8 cellular contexts compared by ENCODE assay signal in the genomic region with DNA sequence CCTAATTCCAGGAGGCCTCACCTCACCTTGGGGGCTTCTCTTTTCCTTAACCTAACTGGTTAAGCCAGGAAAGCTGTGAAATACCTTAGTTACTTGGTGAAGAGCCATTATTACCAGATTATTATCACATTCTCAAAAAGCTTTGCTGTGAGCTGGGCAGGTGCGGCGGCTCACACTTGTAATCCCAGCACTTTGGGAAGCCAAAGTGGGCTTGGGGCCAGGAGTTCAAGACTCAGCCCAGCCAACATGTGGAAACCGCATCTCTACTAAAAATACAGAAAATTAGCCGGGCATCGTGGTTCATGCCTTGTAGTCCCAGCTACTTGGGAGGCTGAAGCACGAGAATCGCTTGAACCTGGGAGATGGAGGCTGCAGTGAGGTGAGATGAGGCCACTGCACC.
A peak's percentile ranks its signal among the peaks of the same experiment; 100 is the strongest.
DNase-seq lines count a peak whose midpoint lies in the region; ATAC-seq and TF ChIP-seq lines count a peak whose summit lies in the region.

No MANE protein-coding gene starts in this region.

- H3K4me1 ChIP-seq in liver (ENCODE audit: control insufficient read depth in 4 of 4, insufficient read depth in 4 of 4, low read length in 3 of 4) (peaks cover 0 to 5% (median 0%) of the 10 kb centered on the region in 4 donors), tibial nerve (peaks cover 0 to 26% (median 15%) of the 10 kb centered on the region in 4 donors)

- no peaks in the 10 kb centered on the region for H3K27me3 ChIP-seq in liver (ENCODE audit: control insufficient read depth in 4 of 4, insufficient read depth in 4 of 4, low read length in 3 of 4)
- H3K27me3 ChIP-seq in tibial nerve = no peaks in the 10 kb centered on the region

- intact Hi-C loops in activated CD8-positive, alpha-beta T cell treated with anti-CD3 and anti-CD28 coated beads for 36 hours (cut with micrococcal nuclease) = no loop called here
- intact Hi-C loops in activated T-helper 1 cell treated with anti-CD3 and anti-CD28 coated beads, Interleukin-12 subunit alpha, Interleukin-12 subunit beta, Interleukin-2, Interleukin-4 antibody, amounts not matched to agents 30 ng/mL and 10 ng/mL and 1 ng/mL, durations not matched to agents 14 hours and 24 hours and 36 hours (cut with micrococcal nuclease) = loop anchor here (1.0 kb wide), 1 partner anchor 12 kb away; no protein-coding TSS in a partner anchor

- H3K36me3 ChIP-seq in liver (ENCODE audit: control insufficient read depth in 4 of 4, insufficient read depth in 3 of 4, low read depth in 1 of 4, low read length in 3 of 4) (no peaks in the 10 kb centered on the region), tibial nerve (no peaks in the 10 kb centered on the region)

- POLR2A ChIA-PET in activated CD8-positive, alpha-beta T cell treated with anti-CD3 and anti-CD28 coated beads for 36 hours (lab: Charles Lee) = interaction anchor here (1.0 kb wide), 1 partner anchor 102 kb away, joined by 4 read pairs; a partner anchor contains a TSS
- POLR2A ChIA-PET in activated CD8-positive, alpha-beta T cell treated with anti-CD3 and anti-CD28 coated beads, Interleukin-2, amount 10 ng/mL, durations not matched to agents 7 days and 5 days (lab: Charles Lee) = interaction anchor here (7.9 kb wide), 1 partner anchor 103 kb away, joined by 67 read pairs; a partner anchor contains a TSS

- CTCF ChIA-PET in activated CD8-positive, alpha-beta T cell treated with anti-CD3 and anti-CD28 coated beads for 36 hours (lab: Charles Lee) = no interaction called here
- CTCF ChIA-PET in activated CD8-positive, alpha-beta T cell treated with anti-CD3 and anti-CD28 coated beads, Interleukin-2, amount 10 ng/mL, durations not matched to agents 7 days and 5 days (lab: Charles Lee) = no interaction called here

- peaks cover 32% of the 10 kb centered on the region for H3K4me1 Mint-ChIP-seq in activated CD8-positive, alpha-beta T cell treated with anti-CD3 and anti-CD28 coated beads for 36 hours (ENCODE audit: low read depth)
- peaks cover 24% of the 10 kb centered on the region for H3K4me1 Mint-ChIP-seq in activated CD8-positive, alpha-beta T cell treated with anti-CD3 and anti-CD28 coated beads, Interleukin-2, amount 10 ng/mL, durations not matched to agents 7 days and 5 days (ENCODE audit: low read depth)
- H3K4me1 Mint-ChIP-seq in activated T-helper 1 cell treated with anti-CD3 and anti-CD28 coated beads, Interleukin-12 subunit alpha, Interleukin-12 subunit beta, Interleukin-2, Interleukin-4 antibody, amounts not matched to agents 30 ng/mL and 10 ng/mL and 1 ng/mL, durations not matched to agents 14 hours and 24 hours and 36 hours (ENCODE audit: low read depth) = peaks cover 32% of the 10 kb centered on the region

- H3K27ac Mint-ChIP-seq in activated CD8-positive, alpha-beta T cell treated with anti-CD3 and anti-CD28 coated beads for 36 hours = peak overlapping the region; percentile 95
- no peak overlapping the region for H3K27ac Mint-ChIP-seq in activated CD8-positive, alpha-beta T cell treated with anti-CD3 and anti-CD28 coated beads, Interleukin-2, amount 10 ng/mL, durations not matched to agents 7 days and 5 days
- peak overlapping the region; percentile 76 for H3K27ac Mint-ChIP-seq in activated T-helper 1 cell treated with anti-CD3 and anti-CD28 coated beads, Interleukin-12 subunit alpha, Interleukin-12 subunit beta, Interleukin-2, Interleukin-4 antibody, amounts not matched to agents 30 ng/mL and 10 ng/mL and 1 ng/mL, durations not matched to agents 14 hours and 24 hours and 36 hours

- TF ChIP-seq CTCF in activated CD8-positive, alpha-beta T cell treated with anti-CD3 and anti-CD28 coated beads for 36 hours (IDR thresholded peaks at IDR 0.05) = no peak
- TF ChIP-seq CTCF in liver (IDR thresholded peaks at IDR 0.05; ENCODE audit: low read depth, low read length, missing input control) = no peak
- no peak for TF ChIP-seq CTCF in tibial nerve (IDR thresholded peaks at IDR 0.05)

- no peak overlapping the region for H3K4me3 Mint-ChIP-seq in activated CD8-positive, alpha-beta T cell treated with anti-CD3 and anti-CD28 coated beads for 36 hours
- H3K4me3 Mint-ChIP-seq in activated CD8-positive, alpha-beta T cell treated with anti-CD3 and anti-CD28 coated beads, Interleukin-2, amount 10 ng/mL, durations not matched to agents 7 days and 5 days = no peak overlapping the region
- no peak overlapping the region for H3K4me3 Mint-ChIP-seq in activated T-helper 1 cell treated with anti-CD3 and anti-CD28 coated beads, Interleukin-12 subunit alpha, Interleukin-12 subunit beta, Interleukin-2, Interleukin-4 antibody, amounts not matched to agents 30 ng/mL and 10 ng/mL and 1 ng/mL, durations not matched to agents 14 hours and 24 hours and 36 hours

- WGBS in liver = 94% methylated on average over 7 of the region's 7 CpGs
- 91 to 93% methylated on average over 7 of the region's 7 CpGs for WGBS in tibial nerve, 2 donors

- TF ChIP-seq RAD21 in liver (IDR thresholded peaks at IDR 0.05) = no peak

- no peak overlapping the region for H3K9ac ChIP-seq in liver (ENCODE audit: low read depth in 1 of 2, low read length in 2 of 2)

- ATAC-seq in activated CD8-positive, alpha-beta T cell treated with anti-CD3 and anti-CD28 coated beads for 36 hours = no peak
- ATAC-seq in activated CD8-positive, alpha-beta T cell treated with anti-CD3 and anti-CD28 coated beads, Interleukin-2, amount 10 ng/mL, durations not matched to agents 7 days and 5 days = no peak
- ATAC-seq in HG03520 (IDR thresholded peaks at IDR 0.05; ENCODE audit: unreplicated experiment) (no peak), HG03469 (IDR thresholded peaks at IDR 0.05; ENCODE audit: unreplicated experiment) (no peak)

- H3K4me3 ChIP-seq in liver (ENCODE audit: low read depth in 1 of 3, low read length in 3 of 3) (no peak overlapping the region), tibial nerve (no peak overlapping the region)

- H3K9me3 Mint-ChIP-seq in activated CD8-positive, alpha-beta T cell treated with anti-CD3 and anti-CD28 coated beads for 36 hours = peaks cover 5% of the 10 kb centered on the region
- peaks cover 3% of the 10 kb centered on the region for H3K9me3 Mint-ChIP-seq in activated CD8-positive, alpha-beta T cell treated with anti-CD3 and anti-CD28 coated beads, Interleukin-2, amount 10 ng/mL, durations not matched to agents 7 days and 5 days (ENCODE audit: insufficient read depth)
- no peaks in the 10 kb centered on the region for H3K9me3 Mint-ChIP-seq in activated T-helper 1 cell treated with anti-CD3 and anti-CD28 coated beads, Interleukin-12 subunit alpha, Interleukin-12 subunit beta, Interleukin-2, Interleukin-4 antibody, amounts not matched to agents 30 ng/mL and 10 ng/mL and 1 ng/mL, durations not matched to agents 14 hours and 24 hours and 36 hours

- TF ChIP-seq EP300 in tibial nerve (IDR thresholded peaks at IDR 0.05) = no peak

- H3K9me3 ChIP-seq in liver (ENCODE audit: control insufficient read depth in 4 of 4, low read length in 3 of 4) (no peaks in the 10 kb centered on the region), tibial nerve (no peaks in the 10 kb centered on the region)

- TF ChIP-seq POLR2A in tibial nerve (IDR thresholded peaks at IDR 0.05) = no peak

- H3K36me3 Mint-ChIP-seq in activated CD8-positive, alpha-beta T cell treated with anti-CD3 and anti-CD28 coated beads for 36 hours (ENCODE audit: low read depth) = no peaks in the 10 kb centered on the region
- peaks cover 3% of the 10 kb centered on the region for H3K36me3 Mint-ChIP-seq in activated CD8-positive, alpha-beta T cell treated with anti-CD3 and anti-CD28 coated beads, Interleukin-2, amount 10 ng/mL, durations not matched to agents 7 days and 5 days (ENCODE audit: low read depth)
- no peaks in the 10 kb centered on the region for H3K36me3 Mint-ChIP-seq in activated T-helper 1 cell treated with anti-CD3 and anti-CD28 coated beads, Interleukin-12 subunit alpha, Interleukin-12 subunit beta, Interleukin-2, Interleukin-4 antibody, amounts not matched to agents 30 ng/mL and 10 ng/mL and 1 ng/mL, durations not matched to agents 14 hours and 24 hours and 36 hours (ENCODE audit: low read depth)

- H3K27me3 Mint-ChIP-seq in activated CD8-positive, alpha-beta T cell treated with anti-CD3 and anti-CD28 coated beads for 36 hours = no peaks in the 10 kb centered on the region
- H3K27me3 Mint-ChIP-seq in activated CD8-positive, alpha-beta T cell treated with anti-CD3 and anti-CD28 coated beads, Interleukin-2, amount 10 ng/mL, durations not matched to agents 7 days and 5 days (ENCODE audit: low read depth) = no peaks in the 10 kb centered on the region
- no peaks in the 10 kb centered on the region for H3K27me3 Mint-ChIP-seq in activated T-helper 1 cell treated with anti-CD3 and anti-CD28 coated beads, Interleukin-12 subunit alpha, Interleukin-12 subunit beta, Interleukin-2, Interleukin-4 antibody, amounts not matched to agents 30 ng/mL and 10 ng/mL and 1 ng/mL, durations not matched to agents 14 hours and 24 hours and 36 hours (ENCODE audit: insufficient read depth)

- H3K27ac ChIP-seq in liver (ENCODE audit: low read depth in 1 of 2, low read length in 2 of 2) (peak overlapping the region; percentile 64 to 78), tibial nerve (peak overlapping the region; percentile 49 to 89 (median 76))

- DNase-seq in activated CD8-positive, alpha-beta T cell treated with anti-CD3 and anti-CD28 coated beads for 36 hours = no peak
- DNase-seq in activated CD8-positive, alpha-beta T cell treated with anti-CD3 and anti-CD28 coated beads, Interleukin-2, amount 10 ng/mL, durations not matched to agents 7 days and 5 days = no peak
- no peak for DNase-seq in activated T-helper 1 cell treated with anti-CD3 and anti-CD28 coated beads, Interleukin-12 subunit alpha, Interleukin-12 subunit beta, Interleukin-2, Interleukin-4 antibody, amounts not matched to agents 30 ng/mL and 10 ng/mL and 1 ng/mL, durations not matched to agents 14 hours and 24 hours and 36 hours (ENCODE audit: low spot score)
- no peak for DNase-seq in tibial nerve (ENCODE audit: low spot score in 2 of 2)
- no peak for DNase-seq in cerebellar nuclear complex (lab: John Stamatoyannopoulos, UW)
